In genomic region chr13:77861716-77862115, GRCh38 we compare ENCODE assay signal across 16 cellular contexts. TPM values are rescaled to one million over a fixed set of nuclear protein-coding genes. Genes with fewer than 3 reads are reported as not detected.
"Had no signal": no experiment of that assay in that cellular context is flagged by ENCODE, and none has a peak within 500 bp of the region (broad histone marks: within the 10 kb centered on the region; RNA-seq: fewer than 3 reads in every experiment).

No MANE protein-coding gene starts in this region.

- H3K9ac ChIP-seq: neural progenitor cell had no signal

- H3K4me3 ChIP-seq: hepatocyte, neural progenitor cell, tibial nerve had no signal

- H3K36me3 ChIP-seq: neural progenitor cell, tibial nerve had no signal

- H3K79me2 ChIP-seq: hepatocyte had no signal

- DNase-seq: activated CD4-positive, CD25-positive, alpha-beta regulatory T cell; activated effector memory CD4-positive, alpha-beta T cell treated with Interleukin-2 at 50 U/mL for 16 hours; activated T-cell treated with anti-CD3 and anti-CD28 coated beads, Interleukin-2, amount 50 U/mL, for 24 hours; amniotic stem cell; effector memory CD8-positive, alpha-beta T cell; retina; small intestine; T-helper 17 cell had no signal

- H3K4me1 Mint-ChIP-seq: activated naive CD4-positive, alpha-beta T cell treated with anti-CD3 and anti-CD28 coated beads, Interleukin-2, amount 50 U/mL, for 24 hours; central memory CD8-positive, alpha-beta T cell; stimulated activated effector memory CD8-positive, alpha-beta T cell treated with anti-CD3 and anti-CD28 coated beads, Interleukin-12 subunit alpha, Interleukin-12 subunit beta, amount 100 ng/mL, for 72 hours; T-helper 17 cell had no signal

- ATAC-seq: effector memory CD8-positive, alpha-beta T cell; stimulated activated effector memory CD8-positive, alpha-beta T cell treated with anti-CD3 and anti-CD28 coated beads, Interleukin-12 subunit alpha, Interleukin-12 subunit beta, amount 100 ng/mL, for 72 hours; T-helper 17 cell had no signal

- H2AFZ ChIP-seq: hepatocyte, neural progenitor cell had no signal

- H3K27ac Mint-ChIP-seq: activated naive CD4-positive, alpha-beta T cell treated with anti-CD3 and anti-CD28 coated beads, Interleukin-2, amount 50 U/mL, for 24 hours; activated T-cell treated with anti-CD3 and anti-CD28 coated beads, Interleukin-2, amount 50 U/mL, for 24 hours; brain; dendritic cell treated with granulocyte-macrophage colony-stimulating factor and Interleukin-4, amounts not matched to agents 40 ng/mL and 50 ng/mL, for 4 days; effector memory CD8-positive, alpha-beta T cell; neural progenitor cell; stimulated activated effector memory CD8-positive, alpha-beta T cell treated with anti-CD3 and anti-CD28 coated beads, Interleukin-12 subunit alpha, Interleukin-12 subunit beta, amount 100 ng/mL, for 72 hours; T-helper 17 cell had no signal

- H3K27me3 Mint-ChIP-seq: brain; dendritic cell treated with granulocyte-macrophage colony-stimulating factor and Interleukin-4, amounts not matched to agents 40 ng/mL and 50 ng/mL, for 4 days had no signal

- H3K4me3 Mint-ChIP-seq: activated naive CD4-positive, alpha-beta T cell treated with anti-CD3 and anti-CD28 coated beads, Interleukin-2, amount 50 U/mL, for 24 hours; activated T-cell treated with anti-CD3 and anti-CD28 coated beads, Interleukin-2, amount 50 U/mL, for 24 hours; brain; central memory CD8-positive, alpha-beta T cell; dendritic cell treated with granulocyte-macrophage colony-stimulating factor and Interleukin-4, amounts not matched to agents 40 ng/mL and 50 ng/mL, for 4 days; effector memory CD8-positive, alpha-beta T cell; neural progenitor cell; stimulated activated effector memory CD8-positive, alpha-beta T cell treated with anti-CD3 and anti-CD28 coated beads, Interleukin-12 subunit alpha, Interleukin-12 subunit beta, amount 100 ng/mL, for 72 hours; T-helper 17 cell had no signal

- H3K9me3 Mint-ChIP-seq: central memory CD8-positive, alpha-beta T cell; effector memory CD8-positive, alpha-beta T cell; stimulated activated effector memory CD8-positive, alpha-beta T cell treated with anti-CD3 and anti-CD28 coated beads, Interleukin-12 subunit alpha, Interleukin-12 subunit beta, amount 100 ng/mL, for 72 hours had no signal

- H3K36me3 Mint-ChIP-seq: activated naive CD4-positive, alpha-beta T cell treated with anti-CD3 and anti-CD28 coated beads, Interleukin-2, amount 50 U/mL, for 24 hours; brain; stimulated activated effector memory CD8-positive, alpha-beta T cell treated with anti-CD3 and anti-CD28 coated beads, Interleukin-12 subunit alpha, Interleukin-12 subunit beta, amount 100 ng/mL, for 72 hours had no signal

- H3K9me3 ChIP-seq: tibial nerve had no signal

- H3K27me3 ChIP-seq: hepatocyte, neural progenitor cell, tibial nerve had no signal

- H3K4me2 ChIP-seq: hepatocyte, neural progenitor cell had no signal

- H3K27ac ChIP-seq: neural progenitor cell, tibial nerve had no signal

RNA-seq across cellular contexts. Expression of gene EDNRB, which starts 56.9 kb away (rescaled TPM):
- total RNA-seq: T-helper 17 cell had no signal
